9 cellular contexts compared by ENCODE assay signal in genomic region chr9:91395106-91395552, GRCh38. TPM values are rescaled to one million over a fixed set of nuclear protein-coding genes. Genes with fewer than 3 reads are reported as not detected.
DNase-seq lines count a peak whose midpoint lies in the region; ATAC-seq lines count a peak whose summit lies in the region.
"Had no signal": no experiment of that assay in that cellular context is flagged by ENCODE, and none has a peak within 500 bp of the region (broad histone marks: within the 10 kb centered on the region; RNA-seq: fewer than 3 reads in every experiment).

No MANE protein-coding gene starts in this region.

- H3K27ac ChIP-seq in mesenchymal stem cell (ENCODE audit: low read length, poor library complexity, severe bottlenecking): no peak overlapping the region

- H3K9ac ChIP-seq in mesenchymal stem cell (ENCODE audit: low read length): no peak overlapping the region

- H3K36me3 Mint-ChIP-seq in activated naive CD8-positive, alpha-beta T cell treated with anti-CD3 and anti-CD28 coated beads, Interleukin-2, amount 50 U/mL, for 24 hours (ENCODE audit: low read depth): no peaks in the 10 kb centered on the region
- H3K36me3 Mint-ChIP-seq: mesothelial cell of epicardium had no signal

- no peaks in the 10 kb centered on the region for H3K27me3 ChIP-seq in mesenchymal stem cell (ENCODE audit: control insufficient read depth in 1 of 2, insufficient read depth in 1 of 2, low read length in 2 of 2)

- WGBS in mesenchymal stem cell: 73% methylated on average over 3 of the region's 4 CpGs

- H2AFZ ChIP-seq in mesenchymal stem cell (ENCODE audit: low read depth, low read length): no peak overlapping the region

- no peaks in the 10 kb centered on the region for H3K27me3 Mint-ChIP-seq in activated naive CD8-positive, alpha-beta T cell treated with anti-CD3 and anti-CD28 coated beads, Interleukin-2, amount 50 U/mL, for 24 hours

- H3K4me3 ChIP-seq in mesenchymal stem cell (ENCODE audit: insufficient read depth in 1 of 2, low read depth in 1 of 2, low read length in 2 of 2): no peak overlapping the region

- H3K9me3 ChIP-seq in mesenchymal stem cell (ENCODE audit: control insufficient read depth, low read length): no peaks in the 10 kb centered on the region

- peak; percentile 29 for ATAC-seq in activated naive CD8-positive, alpha-beta T cell treated with anti-CD3 and anti-CD28 coated beads, Interleukin-2, amount 50 U/mL, for 24 hours
- ATAC-seq in HG03521 (IDR thresholded peaks at IDR 0.05; ENCODE audit: unreplicated experiment): no peak

- H3K4me2 ChIP-seq in mesenchymal stem cell (ENCODE audit: low read length, poor library complexity, severe bottlenecking): no peak overlapping the region

- H3K36me3 ChIP-seq in mesenchymal stem cell (ENCODE audit: control insufficient read depth in 1 of 2, insufficient read depth in 2 of 2, low read depth in 1 of 2, low read length in 2 of 2): no peaks in the 10 kb centered on the region

- peak; percentile 56 for DNase-seq in ELR (ENCODE audit: low read depth)
- DNase-seq in MV-4-11 (lab: John Stamatoyannopoulos, UW): peak; percentile 91
- DNase-seq in activated naive CD8-positive, alpha-beta T cell treated with anti-CD3 and anti-CD28 coated beads, Interleukin-2, amount 50 U/mL, for 24 hours: no peak
- peak; percentile 91 for DNase-seq in mesenchymal stem cell
- no peak for DNase-seq in stimulated activated CD4-positive, alpha-beta T cell treated with anti-CD3 and anti-CD28 coated beads, Interleukin-4, amount 100 ng/mL, for 1 hour
- DNase-seq in NCI-H446 treated with DMSO at 0.1 percent for 48 hours (lab: John Stamatoyannopoulos, UW): no peak
- no peak for DNase-seq in putamen (ENCODE audit: low spot score)

- no peak overlapping the region for H4K8ac ChIP-seq in mesenchymal stem cell (ENCODE audit: low read length)

- no peak overlapping the region for H3K14ac ChIP-seq in mesenchymal stem cell (ENCODE audit: low read length in 2 of 2)

- peak overlapping the region; percentile 49 for H2AK5ac ChIP-seq in mesenchymal stem cell (ENCODE audit: low read length, severe bottlenecking)

- no peaks in the 10 kb centered on the region for H3K79me1 ChIP-seq in mesenchymal stem cell (replicated peaks; ENCODE audit: low read length, poor library complexity, severe bottlenecking)

- H2BK5ac ChIP-seq in mesenchymal stem cell (ENCODE audit: low read depth, low read length, poor library complexity, severe bottlenecking): no peak overlapping the region

- peak overlapping the region in 1 of 2 experiments; percentile 40 for H3K18ac ChIP-seq in mesenchymal stem cell (ENCODE audit: low read depth in 1 of 2, low read length in 2 of 2)

- H3K4me1 Mint-ChIP-seq in activated naive CD8-positive, alpha-beta T cell treated with anti-CD3 and anti-CD28 coated beads, Interleukin-2, amount 50 U/mL, for 24 hours: peaks cover 13% of the 10 kb centered on the region

- H3K9me3 Mint-ChIP-seq in activated naive CD8-positive, alpha-beta T cell treated with anti-CD3 and anti-CD28 coated beads, Interleukin-2, amount 50 U/mL, for 24 hours: no peaks in the 10 kb centered on the region
- H3K9me3 Mint-ChIP-seq: mesothelial cell of epicardium had no signal

- no peak overlapping the region for H3K23ac ChIP-seq in mesenchymal stem cell (ENCODE audit: low read length in 2 of 2)

- no peak overlapping the region for H4K91ac ChIP-seq in mesenchymal stem cell (ENCODE audit: low read length)

- peaks cover 2% of the 10 kb centered on the region for H3K4me1 ChIP-seq in mesenchymal stem cell (ENCODE audit: control insufficient read depth, insufficient read depth, low read depth, low read length)

- H2BK120ac ChIP-seq in mesenchymal stem cell (ENCODE audit: low read depth, low read length): peak overlapping the region; percentile 22

- peak overlapping the region; percentile 80 for H3K27ac Mint-ChIP-seq in activated naive CD8-positive, alpha-beta T cell treated with anti-CD3 and anti-CD28 coated beads, Interleukin-2, amount 50 U/mL, for 24 hours
- H3K27ac Mint-ChIP-seq: mesothelial cell of epicardium had no signal

- H2BK15ac ChIP-seq in mesenchymal stem cell (ENCODE audit: low read depth, poor library complexity, severe bottlenecking): no peak overlapping the region

- H2BK12ac ChIP-seq in mesenchymal stem cell (ENCODE audit: low read length in 2 of 2): peak overlapping the region in 1 of 2 experiments; percentile 43

- peak overlapping the region; percentile 8 for H3K4me3 Mint-ChIP-seq in activated naive CD8-positive, alpha-beta T cell treated with anti-CD3 and anti-CD28 coated beads, Interleukin-2, amount 50 U/mL, for 24 hours
- H3K4me3 Mint-ChIP-seq: mesothelial cell of epicardium had no signal

- H3K4ac ChIP-seq in mesenchymal stem cell (ENCODE audit: low read depth in 1 of 2, low read length in 2 of 2): peak overlapping the region in 1 of 2 experiments; percentile 59

RNA-seq across cellular contexts. Expression of gene NFIL3, which starts 28.5 kb away (rescaled TPM):
- polyA plus RNA-seq in mesenchymal stem cell (2013, experiment 1 of 2): 19.1 TPM
- 19.4 TPM for polyA plus RNA-seq in mesenchymal stem cell (2013, experiment 2 of 2)

RNA-seq across cellular contexts. Expression of gene AUH, which starts 33.4 kb away (rescaled TPM):
- polyA plus RNA-seq in mesenchymal stem cell (2013, experiment 1 of 2): 5.8 TPM
- 6.0 TPM for polyA plus RNA-seq in mesenchymal stem cell (2013, experiment 2 of 2)

Comparison
In these comparisons a context has a peak if more than half of its experiments do, and no peak if none do; other contexts are left out.
1. DNase-seq: peak in ELR (single experiment), MV-4-11 (single experiment) and mesenchymal stem cell (single experiment); none in activated naive CD8-positive, alpha-beta T cell treated with anti-CD3 and anti-CD28 coated beads, Interleukin-2, amount 50 U/mL, for 24 hours (single experiment), stimulated activated CD4-positive, alpha-beta T cell treated with anti-CD3 and anti-CD28 coated beads, Interleukin-4, amount 100 ng/mL, for 1 hour (single experiment), NCI-H446 treated with DMSO at 0.1 percent for 48 hours (single experiment) and putamen (single experiment).